1 cellular context compared by ENCODE assay signal in genomic region chr14:74302634-74303569, GRCh38.
TF ChIP-seq lines count a peak whose summit lies in the region.

Gene ABCD4 (minus strand): TSS chr14:74302934. CDS start chr14:74302912, 22 bp downstream.

TF ChIP-seq in HepG2, 621 proteins besides CTCF, POLR2A, EP300 and RAD21 (continued from another document and continues in another):
- 0 out of 2 replicates have a peak, but pooled peaks have one; percentile 17 for TF ChIP-seq ZBTB2 (CRISPR knock-in tag; IDR thresholded peaks at IDR 0.05; ENCODE audit: low read depth)
- TF ChIP-seq AHR (CRISPR knock-in tag; IDR thresholded peaks at IDR 0.05), result peak; percentile 90
- peak; percentile 71 for TF ChIP-seq ZMYM3 (CRISPR knock-in tag; IDR thresholded peaks at IDR 0.05)
- no peak for TF ChIP-seq CCDC6 (CRISPR knock-in tag; IDR thresholded peaks at IDR 0.05)
- TF ChIP-seq MXD1 (CRISPR knock-in tag; IDR thresholded peaks at IDR 0.05), result peak; percentile 86
- peak; percentile 45; the same call in 1 of the 2 replicates for TF ChIP-seq IRX3 (CRISPR knock-in tag; IDR thresholded peaks at IDR 0.05; ENCODE audit: borderline replicate concordance, low read depth)
- no peak for TF ChIP-seq SETDB1 (CRISPR knock-in tag; IDR thresholded peaks at IDR 0.05; ENCODE audit: borderline replicate concordance)
- TF ChIP-seq ZNF574 (CRISPR knock-in tag; IDR thresholded peaks at IDR 0.05), result peak; percentile 100
- TF ChIP-seq PHF5A (CRISPR knock-in tag; IDR thresholded peaks at IDR 0.05; ENCODE audit: low read depth, unreplicated experiment), result peak; percentile 32
- 0 out of 2 replicates have a peak, but pooled peaks have one; percentile 61 for TF ChIP-seq ZNF724P (CRISPR knock-in tag; IDR thresholded peaks at IDR 0.05; ENCODE audit: borderline replicate concordance)
- no peak for TF ChIP-seq ZHX2 (IDR thresholded peaks at IDR 0.05; ENCODE audit: low read depth)
- TF ChIP-seq ZHX2 (CRISPR knock-in tag; IDR thresholded peaks at IDR 0.05; ENCODE audit: borderline replicate concordance), result no peak
- TF ChIP-seq FOXJ3 (CRISPR knock-in tag; IDR thresholded peaks at IDR 0.05; ENCODE audit: borderline replicate concordance), result no peak
- TF ChIP-seq ZBTB7A (CRISPR knock-in tag; IDR thresholded peaks at IDR 0.05), result peak; percentile 87; the same call in 1 of the 2 replicates
- no peak for TF ChIP-seq SATB2 (CRISPR knock-in tag; IDR thresholded peaks at IDR 0.05)
- TF ChIP-seq ATF3 (CRISPR knock-in tag; IDR thresholded peaks at IDR 0.05), result 0 out of 2 replicates have a peak, but pooled peaks have one; percentile 24
- TF ChIP-seq ATF7-NPFF (CRISPR knock-in tag; IDR thresholded peaks at IDR 0.05; ENCODE audit: low read depth), result peak; percentile 86
- TF ChIP-seq NFIC (IDR thresholded peaks at IDR 0.05; ENCODE audit: low read length), result no peak
- TF ChIP-seq HMGXB4 (CRISPR knock-in tag; IDR thresholded peaks at IDR 0.05; ENCODE audit: borderline replicate concordance in 1 of 2, low read depth in 1 of 2), result peak; percentile 77 to 89
- TF ChIP-seq NPAS2 (CRISPR knock-in tag; IDR thresholded peaks at IDR 0.05; ENCODE audit: borderline replicate concordance), result no peak
- no peak for TF ChIP-seq TOPORS (CRISPR knock-in tag; IDR thresholded peaks at IDR 0.05)
- TF ChIP-seq ZNF281 (CRISPR knock-in tag; IDR thresholded peaks at IDR 0.05; ENCODE audit: borderline replicate concordance), result peak; percentile 23; the same call in 1 of the 2 replicates
- peak; percentile 81 for TF ChIP-seq ZNF331 (CRISPR knock-in tag; IDR thresholded peaks at IDR 0.05)
- no peak for TF ChIP-seq KLF13 (CRISPR knock-in tag; IDR thresholded peaks at IDR 0.05)
- TF ChIP-seq EZH2 (conservative IDR thresholded peaks at IDR 0.05; ENCODE audit: low read depth, low read length), result no peak
- 0 out of 2 replicates have a peak, but pooled peaks have one; percentile 30 for TF ChIP-seq TMF1 (CRISPR knock-in tag; IDR thresholded peaks at IDR 0.05; ENCODE audit: low read depth)
- 0 out of 2 replicates have a peak, but pooled peaks have one; percentile 2 for TF ChIP-seq NFE2L2 (IDR thresholded peaks at IDR 0.05; ENCODE audit: low read length)
- peak; percentile 95 for TF ChIP-seq HES4 (CRISPR knock-in tag; IDR thresholded peaks at IDR 0.05; ENCODE audit: borderline replicate concordance)
- TF ChIP-seq HNRNPH1 (optimal IDR thresholded peaks at IDR 0.05; ENCODE audit: low read depth, low read length), result no peak
- no peak; the same call in 1 of the 2 replicates for TF ChIP-seq MTF2 (CRISPR knock-in tag; IDR thresholded peaks at IDR 0.05; ENCODE audit: borderline replicate concordance)
- peak; percentile 99 for TF ChIP-seq RBFOX2 (IDR thresholded peaks at IDR 0.05; ENCODE audit: low read depth, low read length)
- TF ChIP-seq ZSCAN20 (CRISPR knock-in tag; IDR thresholded peaks at IDR 0.05; ENCODE audit: borderline replicate concordance), result no peak; the same call in 1 of the 2 replicates
- no peak for TF ChIP-seq KAT2B (IDR thresholded peaks at IDR 0.05; ENCODE audit: borderline replicate concordance, low read depth, low read length)
- no peak for TF ChIP-seq SOX6 (IDR thresholded peaks at IDR 0.05)
- peak; percentile 49 for TF ChIP-seq SOX6 (CRISPR knock-in tag; IDR thresholded peaks at IDR 0.05)
- TF ChIP-seq ZNF775 (CRISPR knock-in tag; IDR thresholded peaks at IDR 0.05; ENCODE audit: borderline replicate concordance), result no peak
- TF ChIP-seq ZFP82 (CRISPR knock-in tag; IDR thresholded peaks at IDR 0.05; ENCODE audit: borderline replicate concordance), result no peak
- TF ChIP-seq ZFP91 (CRISPR knock-in tag; IDR thresholded peaks at IDR 0.05; ENCODE audit: borderline replicate concordance), result peak; percentile 77; the same call in 1 of the 2 replicates
